10 cellular contexts compared by ENCODE assay signal in the genomic region with DNA sequence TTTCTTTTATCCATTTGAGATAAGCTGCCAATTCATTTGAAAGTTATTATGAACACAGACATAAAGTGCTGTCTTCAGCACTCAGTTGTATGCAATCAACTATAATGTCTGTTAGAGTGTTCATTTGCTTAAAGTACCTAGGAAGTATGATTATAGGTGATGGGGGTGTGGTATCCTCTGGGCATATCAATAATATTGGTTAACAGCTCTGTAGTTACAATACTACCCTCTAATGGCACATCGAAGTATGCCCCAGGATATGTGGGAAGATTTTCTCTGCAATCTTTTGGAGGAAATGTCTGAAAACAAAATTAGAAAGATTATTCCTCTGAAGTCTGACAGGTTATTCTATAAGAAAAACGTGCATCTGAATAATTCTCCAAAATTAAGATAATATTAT.
DNase-seq lines count a peak whose midpoint lies in the region; ATAC-seq and TF ChIP-seq lines count a peak whose summit lies in the region.
"Had no signal": no experiment of that assay in that cellular context is flagged by ENCODE, and none has a peak within 500 bp of the region (broad histone marks: within the 10 kb centered on the region; RNA-seq: fewer than 3 reads in every experiment).

No MANE protein-coding gene starts in this region.

- H4K5ac ChIP-seq in H9 (ENCODE audit: insufficient read length, low read depth, low read length): no peak overlapping the region

- peak; percentile 89 for ATAC-seq in left lobe of liver
- ATAC-seq: esophagus mucosa had no signal

- no peak overlapping the region for H2BK120ac ChIP-seq in H9 (ENCODE audit: low read depth, low read length, poor library complexity, severe bottlenecking)

- no peak overlapping the region for H2BK12ac ChIP-seq in H9 (ENCODE audit: insufficient read length, low read depth, low read length)

- no peak overlapping the region for H3K56ac ChIP-seq in H9 (ENCODE audit: insufficient read length, low read depth, low read length)

- peak; percentile 8 for DNase-seq in AG10803 (ENCODE audit: low read depth)
- no peak for DNase-seq in H9
- DNase-seq in adipocyte (ENCODE audit: low read depth): peak; percentile 50
- DNase-seq in left lobe of liver (ENCODE audit: low spot score): no peak
- no peak for DNase-seq in 8988T
- no peak for DNase-seq in stomach
- DNase-seq in NCI-H1417 treated with DMSO at 0.1 percent for 48 hours (lab: John Stamatoyannopoulos, UW): no peak
- DNase-seq in HK-2 (ENCODE audit: unreplicated experiment): no peak
- DNase-seq: sigmoid colon had no signal

- no peak overlapping the region for H3K23ac ChIP-seq in H9 (ENCODE audit: insufficient read length, low read depth, low read length)

- TF ChIP-seq CTCF in AG10803 (conservative IDR thresholded peaks at IDR 0.05; ENCODE audit: low read length) (peak; percentile 57), H9 (conservative IDR thresholded peaks at IDR 0.05) (peak; percentile 69), stomach (IDR thresholded peaks at IDR 0.05) (peak in 3 of 7 experiments; percentile 15 to 33 (median 29))

- H3K27me3 Mint-ChIP-seq in H9 (ENCODE audit: low read depth): no peaks in the 10 kb centered on the region

- H3K23me2 ChIP-seq in H9 (ENCODE audit: insufficient read length, low read depth, low read length, poor library complexity, severe bottlenecking): no peaks in the 10 kb centered on the region

- no peak overlapping the region for H3K27ac Mint-ChIP-seq in H9

- H3K36me3 Mint-ChIP-seq in H9 (ENCODE audit: insufficient read depth in 1 of 3, low read depth in 3 of 3): peaks cover 0 to 2% (median 2%) of the 10 kb centered on the region in 3 experiments; a peak in 2 of 7 replicates

- intact Hi-C loops in stomach (cut with DNase I; ENCODE audit: low total_unique reads): no loop called here

- H3K36me3 ChIP-seq in adipocyte (ENCODE audit: control insufficient read depth, insufficient read depth, low read length, severe bottlenecking) (no peaks in the 10 kb centered on the region), stomach (no peaks in the 10 kb centered on the region)
- H3K36me3 ChIP-seq: sigmoid colon had no signal

- no peak overlapping the region for H2BK5ac ChIP-seq in H9 (ENCODE audit: insufficient read length, low read length)

- no peak for TF ChIP-seq POLR2A in stomach (IDR thresholded peaks at IDR 0.05)

- H3T11ph ChIP-seq in H9 (ENCODE audit: low read length): no peak overlapping the region

- H3K4me1 Mint-ChIP-seq in H9: peaks cover 17% of the 10 kb centered on the region in 2 experiments

- no peak overlapping the region for H2AK5ac ChIP-seq in H9 (ENCODE audit: insufficient read length, low read length)

- no peak overlapping the region for H4K8ac ChIP-seq in H9 (replicated peaks; ENCODE audit: insufficient read length, low read depth, low read length)

- H2BK15ac ChIP-seq in H9 (ENCODE audit: low read depth, low read length): no peak overlapping the region

- H3K4ac ChIP-seq in H9 (ENCODE audit: low read depth, low read length): no peak overlapping the region

- H3K79me1 ChIP-seq in H9 (ENCODE audit: insufficient read depth, low read depth, low read length, poor library complexity, severe bottlenecking): no peaks in the 10 kb centered on the region

- no peak overlapping the region for H3K4me2 ChIP-seq in H9 (ENCODE audit: insufficient read depth, insufficient read length, low read length)

- no peak overlapping the region for H3K4me3 Mint-ChIP-seq in H9

- H3K27ac ChIP-seq in H9 (ENCODE audit: insufficient read length, low read depth, low read length) (no peak overlapping the region), stomach (no peak overlapping the region)
- H3K27ac ChIP-seq: sigmoid colon had no signal

- H3K9me3 Mint-ChIP-seq in H9: peaks cover 8% of the 10 kb centered on the region in 2 experiments; a peak in 4 of 5 replicates

- H3K18ac ChIP-seq in H9 (ENCODE audit: insufficient read length, low read depth, low read length): no peak overlapping the region

- no peak overlapping the region for H2AFZ ChIP-seq in H9 (ENCODE audit: low read length)

- no peaks in the 10 kb centered on the region; the same call in 1 of the 2 replicates for H3K4me1 ChIP-seq in H9 (ENCODE audit: insufficient read depth, low read length)
- H3K4me1 ChIP-seq in adipocyte (ENCODE audit: control insufficient read depth, insufficient read depth, low read length): no peaks in the 10 kb centered on the region
- peaks cover 0 to 10% (median 7%) of the 10 kb centered on the region in 4 donors for H3K4me1 ChIP-seq in stomach
- H3K4me1 ChIP-seq: sigmoid colon had no signal

- H4K20me1 ChIP-seq in H9 (ENCODE audit: control insufficient read depth, insufficient read depth, insufficient read length): no peaks in the 10 kb centered on the region

- no peaks in the 10 kb centered on the region for H3K79me2 ChIP-seq in H9 (ENCODE audit: insufficient read depth, low read length)

- TF ChIP-seq EP300 in stomach (IDR thresholded peaks at IDR 0.05): no peak

- H3K27me3 ChIP-seq in H9 (ENCODE audit: insufficient read depth, low read length): no peaks in the 10 kb centered on the region
- H3K27me3 ChIP-seq in adipocyte (replicated peaks; ENCODE audit: control insufficient read depth, insufficient read depth, low read length): no peaks in the 10 kb centered on the region
- H3K27me3 ChIP-seq in stomach: no peaks in the 10 kb centered on the region
- H3K27me3 ChIP-seq: sigmoid colon had no signal

- WGBS in H9 (ENCODE audit: extremely low coverage, insufficient read length, low lambda C conversion rate): no CpG with 5 or more reads among the region's 2 CpGs
- 21 to 39% (median 22%) methylated on average over 2 of the region's 2 CpGs for WGBS in stomach, 5 donors

- no peak overlapping the region for H3K9ac ChIP-seq in H9 (ENCODE audit: extremely low read depth, insufficient read length, low read length)
- no peak overlapping the region for H3K9ac ChIP-seq in adipocyte (ENCODE audit: low read length)

- no peak overlapping the region for H3K14ac ChIP-seq in H9 (ENCODE audit: insufficient read depth, low read length)

- H2BK20ac ChIP-seq in H9 (ENCODE audit: low read depth, low read length, poor library complexity, severe bottlenecking): no peak overlapping the region

- H3K9me3 ChIP-seq in H9 (ENCODE audit: control insufficient read depth, low read depth, low read length) (no peaks in the 10 kb centered on the region), adipocyte (ENCODE audit: control insufficient read depth, low read length) (no peaks in the 10 kb centered on the region), stomach (no peaks in the 10 kb centered on the region)
- H3K9me3 ChIP-seq: sigmoid colon had no signal

- H4K91ac ChIP-seq in H9 (ENCODE audit: insufficient read length, low read depth, low read length): no peak overlapping the region

- H3K4me3 ChIP-seq in AG10803 (ENCODE audit: low read length) (no peak overlapping the region), adipocyte (ENCODE audit: low read length) (no peak overlapping the region), stomach (no peak overlapping the region)
- H3K4me3 ChIP-seq: sigmoid colon had no signal

Comparison
In these comparisons a context has a peak if more than half of its experiments do, and no peak if none do; other contexts are left out.
1. DNase-seq: peak in AG10803 (single experiment) and adipocyte (single experiment); none in H9 (single experiment), left lobe of liver (single experiment), 8988T (single experiment), stomach (single experiment), NCI-H1417 treated with DMSO at 0.1 percent for 48 hours (single experiment) and HK-2 (single experiment).